ENCODE assay signal across 27 cellular contexts in genomic region chr3:87546216-87546615, GRCh38.
DNase-seq lines count a peak whose midpoint lies in the region; FAIRE-seq and TF ChIP-seq lines count a peak whose summit lies in the region.
"Had no signal": no experiment of that assay in that cellular context is flagged by ENCODE, and none has a peak within 500 bp of the region (broad histone marks: within the 10 kb centered on the region; RNA-seq: fewer than 3 reads in every experiment).

No MANE protein-coding gene starts in this region.

- intact Hi-C loops in PC-9 (cut with micrococcal nuclease; ENCODE audit: unreplicated experiment): no loop called here

- no peak overlapping the region for H3K23ac ChIP-seq in neuronal stem cell (ENCODE audit: low read depth, low read length, poor library complexity)

- H3K9ac ChIP-seq in neuronal stem cell (ENCODE audit: low read depth, low read length, poor library complexity): no peak overlapping the region

- DNase-seq in PC-9 (no peak), bronchial epithelial cell (ENCODE audit: low read depth) (peak; percentile 73), neuronal stem cell (ENCODE audit: low spot score) (no peak), SHP77 treated with DMSO at 0.1 percent for 48 hours (lab: John Stamatoyannopoulos, UW) (no peak), NCI-H1105 treated with DMSO at 0.1 percent for 48 hours (lab: John Stamatoyannopoulos, UW) (no peak), GM13976 (ENCODE audit: low spot score) (no peak)
- no peak for DNase-seq in activated CD8-positive, alpha-beta memory T cell treated with anti-CD3 and anti-CD28 coated beads for 24 hours
- DNase-seq: Caco-2; CD8-positive, alpha-beta T cell; DMS 273 treated with DMSO at 0.1 percent for 48 hours; DMS79; GF-D8; KG1; NCI-H1092; NCI-H1436; NCI-H187; NCI-H2081 treated with DMSO at 0.1 percent for 48 hours; NCI-H2171; NCI-H226; NCI-H510A; NCI-H69; Peyer's patch had no signal

- H3K79me1 ChIP-seq in neuronal stem cell (ENCODE audit: low read depth, low read length): no peaks in the 10 kb centered on the region

- no peak overlapping the region for H3K18ac ChIP-seq in neuronal stem cell (ENCODE audit: low read length)

- H3K36me3 ChIP-seq in HEK293 (ENCODE audit: control insufficient read depth in 2 of 2, insufficient read depth in 1 of 2, low read length in 2 of 2) (no peaks in the 10 kb centered on the region), PC-9 (ENCODE audit: low read depth) (no peaks in the 10 kb centered on the region), bronchial epithelial cell (ENCODE audit: control insufficient read depth, insufficient read depth, low read length) (no peaks in the 10 kb centered on the region), neuronal stem cell (replicated peaks in 1 of 2; ENCODE audit: control insufficient read depth in 2 of 2, insufficient read depth in 2 of 2, low read length in 2 of 2) (no peaks in the 10 kb centered on the region)
- H3K36me3 ChIP-seq: Peyer's patch, SJSA1 had no signal

- no peak overlapping the region for H2AK5ac ChIP-seq in neuronal stem cell (ENCODE audit: low read depth, low read length)

- H3K9me3 ChIP-seq in HEK293 (ENCODE audit: control insufficient read depth, insufficient read depth, low read depth, low read length) (no peaks in the 10 kb centered on the region), PC-9 (ENCODE audit: insufficient read depth, low read depth) (no peaks in the 10 kb centered on the region), neuronal stem cell (replicated peaks in 1 of 2; ENCODE audit: control insufficient read depth in 2 of 2, insufficient read depth in 1 of 2, low read depth in 1 of 2, low read length in 2 of 2) (no peaks in the 10 kb centered on the region)
- H3K9me3 ChIP-seq: Caco-2, Peyer's patch, SJSA1 had no signal

- H3F3A ChIP-seq in PC-9 (ENCODE audit: insufficient read depth, low read depth): no peaks in the 10 kb centered on the region

- H2BK15ac ChIP-seq in neuronal stem cell (ENCODE audit: low read length): no peak overlapping the region

- H3K9me2 ChIP-seq in PC-9 (ENCODE audit: insufficient read depth): no peaks in the 10 kb centered on the region; the same call in 1 of the 2 replicates

- H2AFZ ChIP-seq in PC-9: peak overlapping the region; percentile 68; the same call in 1 of the 2 replicates
- H2AFZ ChIP-seq in neuronal stem cell (ENCODE audit: low read length): peak overlapping the region; percentile 17

- no peaks in the 10 kb centered on the region for H3K79me2 ChIP-seq in PC-9 (ENCODE audit: low read depth)

- H2BK120ac ChIP-seq in neuronal stem cell (ENCODE audit: low read depth, low read length): no peak overlapping the region

- H3K4ac ChIP-seq in neuronal stem cell (ENCODE audit: low read length): no peak overlapping the region

- CTCF ChIA-PET in HEK293 (lab: Yijun Ruan, JAX): no interaction called here
- CTCF ChIA-PET in PC-9 (lab: Charles Lee): no interaction called here

- TF ChIP-seq CTCF in HEK293 (tag by site-specific recombination; IDR thresholded peaks at IDR 0.05) (no peak), PC-9 (conservative IDR thresholded peaks at IDR 0.05) (no peak), bronchial epithelial cell (IDR thresholded peaks at IDR 0.05; ENCODE audit: insufficient read depth, low read length, severe bottlenecking) (no peak), GM13976 (IDR thresholded peaks at IDR 0.05; ENCODE audit: borderline replicate concordance, control extremely low read depth, extremely low read depth, insufficient read depth, missing control alignments) (no peak)

- H3K27me3 ChIP-seq in PC-9 (ENCODE audit: insufficient read depth, low read depth): no peaks in the 10 kb centered on the region
- no peaks in the 10 kb centered on the region for H3K27me3 ChIP-seq in bronchial epithelial cell (ENCODE audit: control insufficient read depth, insufficient read depth, low read length)
- no peaks in the 10 kb centered on the region for H3K27me3 ChIP-seq in neuronal stem cell (ENCODE audit: control insufficient read depth in 3 of 3, insufficient read depth in 3 of 3, low read depth in 1 of 3, low read length in 3 of 3)
- H3K27me3 ChIP-seq: Peyer's patch, SJSA1 had no signal

- H3K4me3 ChIP-seq in HEK293 (ENCODE audit: low read depth, low read length) (no peak overlapping the region), PC-9 (no peak overlapping the region), bronchial epithelial cell (ENCODE audit: low read depth, low read length) (no peak overlapping the region), neuronal stem cell (ENCODE audit: low read length in 2 of 2) (no peak overlapping the region)
- H3K4me3 ChIP-seq: Peyer's patch, SJSA1 had no signal

- BruUV-seq in PC-9 (replicated peaks; lab: Mats Ljungman, UMichigan): no TSS peak

- no peak for FAIRE-seq in bronchial epithelial cell (lab: Jason Lieb, UNC)
- FAIRE-seq: GM12891, H1 had no signal

- no peak overlapping the region for H2BK12ac ChIP-seq in neuronal stem cell (ENCODE audit: low read length)

- H3K4me2 ChIP-seq in PC-9 (no peak overlapping the region), neuronal stem cell (ENCODE audit: insufficient read depth, low read length, poor library complexity, severe bottlenecking) (no peak overlapping the region)

- H3K4me1 ChIP-seq in HEK293 (ENCODE audit: control insufficient read depth, insufficient read depth, low read length) (no peaks in the 10 kb centered on the region), PC-9 (replicated peaks; ENCODE audit: insufficient read depth) (no peaks in the 10 kb centered on the region), neuronal stem cell (ENCODE audit: control insufficient read depth in 2 of 2, insufficient read depth in 1 of 2, low read depth in 1 of 2, low read length in 2 of 2) (no peaks in the 10 kb centered on the region)
- H3K4me1 ChIP-seq: Caco-2, Peyer's patch, SJSA1 had no signal

- no peak overlapping the region for H4K91ac ChIP-seq in neuronal stem cell (ENCODE audit: low read depth, low read length, poor library complexity)

- in situ Hi-C loops in GM13976 (cut with MboI; ENCODE audit: low sequenced_read_pairs, unreplicated experiment): no loop called here

- H4K8ac ChIP-seq in neuronal stem cell (ENCODE audit: low read depth, low read length): no peak overlapping the region

- no peak overlapping the region for H3K14ac ChIP-seq in neuronal stem cell (ENCODE audit: low read length)

- H3K27ac ChIP-seq in HEK293 (ENCODE audit: extremely low read depth, low read depth, low read length) (no peak overlapping the region), PC-9 (no peak overlapping the region), neuronal stem cell (replicated peaks; ENCODE audit: low read length) (no peak overlapping the region)
- H3K27ac ChIP-seq: C4-2B, Peyer's patch, SJSA1 had no signal

- H2BK5ac ChIP-seq in neuronal stem cell (ENCODE audit: low read length): no peak overlapping the region

- no peaks in the 10 kb centered on the region for H4K20me1 ChIP-seq in PC-9 (ENCODE audit: insufficient read depth)

- POLR2A ChIA-PET in HEK293 (lab: Yijun Ruan, JAX) (no interaction called here), PC-9 (lab: Charles Lee; ENCODE audit: unreplicated experiment) (no interaction called here)

- WGBS in neuronal stem cell (ENCODE audit: extremely low coverage in 2 of 2, insufficient read length in 2 of 2, insufficient replicate concordance in 1 of 2), 2 donors: no CpG with 5 or more reads among the region's 5 CpGs

TF ChIP-seq in HEK293, 187 proteins besides CTCF, POLR2A, EP300 and RAD21:
- TF ChIP-seq MZF1 (tag by site-specific recombination; IDR thresholded peaks at IDR 0.05; ENCODE audit: borderline replicate concordance): peak; percentile 53; the same call in 1 of the 2 replicates
- no peak for TF ChIP-seq ZNF155 (tag by site-specific recombination; IDR thresholded peaks at IDR 0.05)
TF ChIP-seq in HEK293: peak in this region for 1.
